In genomic region chr4:877502-877901, GRCh38 we compare ENCODE assay signal across 28 cellular contexts. TPM values are rescaled to one million over a fixed set of nuclear protein-coding genes. Genes with fewer than 3 reads are reported as not detected.
"Had no signal": no experiment of that assay in that cellular context is flagged by ENCODE, and none has a peak within 500 bp of the region (broad histone marks: within the 10 kb centered on the region; RNA-seq: fewer than 3 reads in every experiment).

No MANE protein-coding gene starts in this region.

- DNase-seq: activated CD4-positive, alpha-beta T cell treated with anti-CD3 and anti-CD28 coated beads for 48 hours; activated naive CD8-positive, alpha-beta T cell treated with anti-CD3 and anti-CD28 coated beads, Interleukin-2, amount 10 ng/mL, durations not matched to agents 7 days and 5 days; activated T-cell treated with anti-CD3 and anti-CD28 coated beads for 4 hours; foreskin fibroblast; heart left ventricle; kidney glomerular epithelial cell; left lung; lower lobe of right lung; mucosa of descending colon; retina; sigmoid colon; small intestine; stimulated activated CD4-positive, alpha-beta T cell treated with anti-CD3 and anti-CD28 coated beads, Interleukin-4, amount 100 ng/mL, for 24 hours; stimulated activated naive CD8-positive, alpha-beta T cell treated with anti-CD3 and anti-CD28 coated beads, Interleukin-15, amount 100 ng/mL, for 72 hours; substantia nigra; T-helper 1 cell had no signal

- H3K27ac Mint-ChIP-seq: stimulated activated memory B cell treated with anti-CD40 and anti-IgM and Interleukin-4, amounts not matched to agents 10 μg/mL and 1 μg/mL and 100 μg/mL, for 72 hours; type B pancreatic cell had no signal

- H3K27me3 ChIP-seq: ascending aorta, cardiac muscle cell, heart left ventricle, left lung, neutrophil, pancreas, sigmoid colon, vagina had no signal

- H3K9me3 ChIP-seq: ascending aorta, heart left ventricle, left lung, lower lobe of right lung, mucosa of descending colon, neutrophil, pancreas, prostate gland, sigmoid colon, vagina had no signal

- H3K4me1 ChIP-seq: ascending aorta, heart left ventricle, left lung, lower lobe of right lung, pancreas, prostate gland, sigmoid colon, vagina had no signal

- H3K27me3 Mint-ChIP-seq: activated naive CD8-positive, alpha-beta T cell treated with anti-CD3 and anti-CD28 coated beads, Interleukin-2, amount 10 ng/mL, durations not matched to agents 7 days and 5 days; natural killer cell treated with Interleukin-12 subunit alpha and Interleukin-12 subunit beta and Interleukin-15 and Interleukin-18, amount 100 ng/mL, for 72 hours; stimulated activated memory B cell treated with anti-CD40 and anti-IgM and Interleukin-4, amounts not matched to agents 10 μg/mL and 1 μg/mL and 100 μg/mL, for 72 hours; stimulated activated naive CD8-positive, alpha-beta T cell treated with anti-CD3 and anti-CD28 coated beads, Interleukin-15, amount 100 ng/mL, for 72 hours; type B pancreatic cell had no signal

- H3K4me3 ChIP-seq: ascending aorta, cardiac muscle cell, coronary artery, heart left ventricle, left lung, lower lobe of right lung, mucosa of descending colon, pancreas, prostate gland, sigmoid colon, vagina had no signal

- H3K4me3 Mint-ChIP-seq: activated naive CD8-positive, alpha-beta T cell treated with anti-CD3 and anti-CD28 coated beads, Interleukin-2, amount 10 ng/mL, durations not matched to agents 7 days and 5 days; brain; stimulated activated memory B cell treated with anti-CD40 and anti-IgM and Interleukin-4, amounts not matched to agents 10 μg/mL and 1 μg/mL and 100 μg/mL, for 72 hours; type B pancreatic cell had no signal

- H3K27ac ChIP-seq: ascending aorta, cardiac muscle cell, coronary artery, heart left ventricle, left lung, lower lobe of right lung, neutrophil, pancreas, prostate gland, sigmoid colon, vagina, VCaP had no signal

- H3K4me1 Mint-ChIP-seq: brain had no signal

- H3K9me3 Mint-ChIP-seq: activated naive CD8-positive, alpha-beta T cell treated with anti-CD3 and anti-CD28 coated beads, Interleukin-2, amount 10 ng/mL, durations not matched to agents 7 days and 5 days; brain; natural killer cell treated with Interleukin-12 subunit alpha and Interleukin-12 subunit beta and Interleukin-15 and Interleukin-18, amount 100 ng/mL, for 72 hours; stimulated activated memory B cell treated with anti-CD40 and anti-IgM and Interleukin-4, amounts not matched to agents 10 μg/mL and 1 μg/mL and 100 μg/mL, for 72 hours; stimulated activated naive CD8-positive, alpha-beta T cell treated with anti-CD3 and anti-CD28 coated beads, Interleukin-15, amount 100 ng/mL, for 72 hours; type B pancreatic cell had no signal

RNA-seq across cellular contexts. Expression of gene CPLX1, which starts 51.6 kb away (rescaled TPM):
- total RNA-seq: natural killer cell treated with Interleukin-12 subunit alpha and Interleukin-12 subunit beta and Interleukin-15 and Interleukin-18, amount 100 ng/mL, for 72 hours had no signal
